3 cellular contexts compared by ENCODE assay signal in genomic region chr10:44246287-44246686, GRCh38.
A peak's percentile ranks its signal among the peaks of the same experiment; 100 is the strongest.
TF ChIP-seq lines count a peak whose summit lies in the region.

No MANE protein-coding gene starts in this region.

TF ChIP-seq in HEK293, 187 proteins besides CTCF, POLR2A, EP300 and RAD21:
- TF ChIP-seq ZFHX2 (tag by site-specific recombination; conservative IDR thresholded peaks at IDR 0.05): 0 out of 2 replicates have a peak, but pooled peaks have one; percentile 11
- TF ChIP-seq ZNF580 (tag by site-specific recombination; IDR thresholded peaks at IDR 0.05): 0 out of 2 replicates have a peak, but pooled peaks have one; percentile 58
- 0 out of 2 replicates have a peak, but pooled peaks have one; percentile 46 for TF ChIP-seq ZNF280D (tag by site-specific recombination; IDR thresholded peaks at IDR 0.05)
- TF ChIP-seq ZNF146 (tag by site-specific recombination; IDR thresholded peaks at IDR 0.05): peak; percentile 91
TF ChIP-seq in HEK293: peak in this region for 4; not testable (repeated sequence) for 183.

TF ChIP-seq in K562, 482 proteins besides CTCF, POLR2A, EP300 and RAD21:
- TF ChIP-seq BCOR (IDR thresholded peaks at IDR 0.05): peak; percentile 34; the same call in 1 of the 2 replicates
- peak; percentile 45; the same call in 1 of the 2 replicates for TF ChIP-seq NFIC (IDR thresholded peaks at IDR 0.05)
- 0 out of 4 replicates have a peak, but pooled peaks of 1 of the 2 experiments have one; percentile 9 for TF ChIP-seq KDM1A (IDR thresholded peaks at IDR 0.05)

TF ChIP-seq in HepG2, 621 proteins besides CTCF, POLR2A, EP300 and RAD21:
- TF ChIP-seq HMG20A (CRISPR knock-in tag; IDR thresholded peaks at IDR 0.05; ENCODE audit: borderline replicate concordance) (peak; percentile 42; the same call in 1 of the 2 replicates), KDM1A (CRISPR knock-in tag; IDR thresholded peaks at IDR 0.05) (peak; percentile 35; the same call in 1 of the 2 replicates)
